In the genomic region with DNA sequence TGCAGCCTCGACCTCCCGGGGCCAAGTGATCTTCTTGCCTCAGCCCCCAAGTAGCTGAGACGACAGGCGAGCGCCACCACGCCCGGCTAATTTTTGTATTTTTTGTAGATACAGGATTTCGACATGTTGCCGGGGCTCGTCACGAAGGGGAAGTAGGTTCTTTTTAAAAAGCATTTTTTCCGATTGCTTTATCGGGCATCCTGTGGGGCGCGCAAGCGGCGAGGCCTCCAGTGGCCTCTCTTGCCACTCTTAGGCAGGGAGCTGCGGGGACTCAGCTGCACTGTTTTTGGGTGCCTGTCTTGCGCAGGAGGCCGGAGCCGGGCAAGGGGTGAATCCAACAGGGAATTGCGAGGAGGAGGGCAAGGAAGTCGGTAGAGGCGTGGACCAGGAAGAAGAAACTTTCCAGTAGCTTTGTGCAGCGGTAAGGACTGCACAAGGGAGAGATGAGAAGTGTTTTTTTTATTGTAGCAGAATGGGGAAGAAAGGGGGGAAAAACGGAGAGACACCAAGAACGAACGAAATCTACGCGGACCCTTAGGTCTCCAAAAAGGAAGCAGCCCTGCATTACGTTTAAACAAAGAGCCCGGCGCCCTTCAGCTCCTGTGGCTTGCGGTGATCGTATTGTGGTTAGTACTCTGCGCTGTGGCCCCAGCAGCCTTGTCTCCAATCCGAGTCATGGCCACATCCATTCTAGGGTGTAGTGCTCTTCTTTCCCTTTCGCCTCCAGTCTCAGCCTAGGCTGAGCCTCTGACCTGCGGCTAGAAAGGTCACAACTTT, we compare ENCODE assay signal across 8 cellular contexts.
A peak's percentile ranks its signal among the peaks of the same experiment; 100 is the strongest.
DNase-seq lines count a peak whose midpoint lies in the region; FAIRE-seq and TF ChIP-seq lines count a peak whose summit lies in the region.

No MANE protein-coding gene starts in this region.

- TF ChIP-seq CTCF in glutamatergic neuron (IDR thresholded peaks at IDR 0.05; ENCODE audit: partially characterized antibody, unreplicated experiment) = no peak

- H3K4me1 Mint-ChIP-seq in glutamatergic neuron (ENCODE audit: low read depth, unreplicated experiment) = peaks cover 2% of the 10 kb centered on the region

- H3K36me3 Mint-ChIP-seq in glutamatergic neuron (ENCODE audit: unreplicated experiment) = peaks cover 9% of the 10 kb centered on the region

- H3K36me3 ChIP-seq in HUES6 (ENCODE audit: control insufficient read depth, insufficient read depth, low read length) = no peaks in the 10 kb centered on the region

- H3K27me3 Mint-ChIP-seq in glutamatergic neuron (ENCODE audit: unreplicated experiment) = peaks cover 14% of the 10 kb centered on the region

- peak overlapping the region; percentile 66 for H3K4me3 ChIP-seq in HUES6 (ENCODE audit: low read depth, low read length)

- peaks cover 36% of the 10 kb centered on the region for H3K27me3 ChIP-seq in HUES6 (ENCODE audit: control insufficient read depth, insufficient read depth, low read length)

- no peak overlapping the region for H3K27ac ChIP-seq in HUES6 (ENCODE audit: low read depth, low read length)
- no peak overlapping the region for H3K27ac ChIP-seq in substantia nigra (ENCODE audit: low read depth, low read length, poor library complexity, severe bottlenecking)

- TF ChIP-seq POLR2A in GM12892 (IDR thresholded peaks at IDR 0.05; ENCODE audit: low read depth, low read length) = no peak

- peak; percentile 88 for FAIRE-seq in GM12892 (lab: Jason Lieb, UNC)

- H3K9me3 ChIP-seq in HUES6 (ENCODE audit: control insufficient read depth, insufficient read depth, low read depth, low read length) = no peaks in the 10 kb centered on the region

- peak overlapping the region; percentile 85 for H3K4me3 Mint-ChIP-seq in glutamatergic neuron (ENCODE audit: unreplicated experiment)

- no peak overlapping the region for H3K27ac Mint-ChIP-seq in glutamatergic neuron (ENCODE audit: unreplicated experiment)

- DNase-seq in GM12892 (ENCODE audit: insufficient read length) (no peak), activated T-cell treated with anti-CD3 and anti-CD28 coated beads for 24 hours (ENCODE audit: low read depth) (peak; percentile 47), glutamatergic neuron (no peak), A172 (ENCODE audit: low spot score) (no peak), substantia nigra (lab: John Stamatoyannopoulos, UW) (no peak), putamen (ENCODE audit: low spot score) (no peak)
- DNase-seq in stimulated activated CD4-positive, alpha-beta T cell treated with anti-CD3 and anti-CD28 coated beads, Interleukin-1b, Interleukin-23, amount 100 ng/mL, for 48 hours = peak; percentile 80

- H3K4me1 ChIP-seq in HUES6 (ENCODE audit: control insufficient read depth, insufficient read depth, low read length) = peaks cover 3% of the 10 kb centered on the region; the same call in 1 of the 2 replicates

- peaks cover 4% of the 10 kb centered on the region for H3K9me3 Mint-ChIP-seq in glutamatergic neuron (ENCODE audit: unreplicated experiment)

- peak overlapping the region; percentile 37 for H3K9ac ChIP-seq in HUES6 (ENCODE audit: low read length)

Comparison
In these comparisons a context has a peak if more than half of its experiments do, and no peak if none do; other contexts are left out.
1. DNase-seq: peak in activated T-cell treated with anti-CD3 and anti-CD28 coated beads for 24 hours (single experiment) and stimulated activated CD4-positive, alpha-beta T cell treated with anti-CD3 and anti-CD28 coated beads, Interleukin-1b, Interleukin-23, amount 100 ng/mL, for 48 hours (single experiment); none in GM12892 (single experiment), glutamatergic neuron (single experiment), A172 (single experiment), substantia nigra (0 of 49) and putamen (single experiment).